8 cellular contexts compared by ENCODE assay signal in genomic region chrX:119574394-119575266, GRCh38. TPM values are rescaled to one million over a fixed set of nuclear protein-coding genes. Genes with fewer than 3 reads are reported as not detected.
DNase-seq lines count a peak whose midpoint lies in the region; ATAC-seq and TF ChIP-seq lines count a peak whose summit lies in the region.

Gene UBE2A, plus strand, starts transcription at chrX:119574563. Its CDS starts 149 bp downstream, at chrX:119574712.

- TF ChIP-seq CTCF in adrenal gland (IDR thresholded peaks at IDR 0.05) = peak in 4 of 6 experiments; percentile 22 to 42 (median 28)
- peak in 7 of 9 donors; percentile 39 to 62 (median 48) for TF ChIP-seq CTCF in heart right ventricle (IDR thresholded peaks at IDR 0.05)
- TF ChIP-seq CTCF in upper lobe of left lung (IDR thresholded peaks at IDR 0.05) = peak; percentile 11 to 54 (median 30)

- peak within 1 kb of the TSS; percentile 69 to 94 (median 90) for H3K27ac ChIP-seq in adrenal gland
- H3K27ac ChIP-seq in heart right ventricle = peak within 1 kb of the TSS; percentile 85 to 98 (median 93)
- peak within 1 kb of the TSS; percentile 91 to 97 (median 94) for H3K27ac ChIP-seq in upper lobe of left lung

- H3K4me1 ChIP-seq in adrenal gland (replicated peaks in 1 of 2) = peaks cover 0 to 10% of the 10 kb centered on the region in 2 donors
- H3K4me1 ChIP-seq in heart right ventricle = peaks cover 0 to 30% (median 17%) of the 10 kb centered on the region in 9 donors
- H3K4me1 ChIP-seq in upper lobe of left lung = peaks cover 5 to 14% (median 7%) of the 10 kb centered on the region in 4 donors

- ATAC-seq in HG02884 (IDR thresholded peaks at IDR 0.05; ENCODE audit: unreplicated experiment) = peak; percentile 70
- peak; percentile 94 to 98 (median 96) for ATAC-seq in heart right ventricle
- peak; percentile 98 to 99 for ATAC-seq in upper lobe of left lung (ENCODE audit: low FRiP score in 2 of 2)

- intact Hi-C loops in adrenal gland (cut with DNase I) = no loop called here
- intact Hi-C loops in heart right ventricle (cut with DNase I) = loop anchor here in 2 of 10 donors (1.0 to 10.0 kb wide), 2 partner anchors 9 to 60 kb away; partner anchors contain the start of gene STEEP1 (in 1 of the 2)
- intact Hi-C loops in posterior vena cava (cut with DNase I) = no loop called here

- H3K27me3 ChIP-seq in adrenal gland (no peaks in the 10 kb centered on the region), heart right ventricle (no peaks in the 10 kb centered on the region), upper lobe of left lung (no peaks in the 10 kb centered on the region)

- DNase-seq in NCI-H146 treated with DMSO at 0.1 percent for 48 hours (lab: John Stamatoyannopoulos, UW; ENCODE audit: unreplicated experiment) = peak; percentile 45
- peak; percentile 76 to 91 (median 82) for DNase-seq in T-helper 1 cell
- DNase-seq in adrenal gland = peak; percentile 89 to 94 (median 92)
- peak; percentile 90 to 93 for DNase-seq in heart right ventricle
- peak; percentile 96 for DNase-seq in posterior vena cava (ENCODE audit: low spot score)
- DNase-seq in upper lobe of left lung = peak; percentile 92 to 96

- H3K4me3 ChIP-seq in adrenal gland = peak within 1 kb of the TSS in 3 of 4 donors; percentile 14 to 51 (median 51)
- H3K4me3 ChIP-seq in heart right ventricle = peak within 1 kb of the TSS; percentile 49 to 82 (median 74)
- peak within 1 kb of the TSS; percentile 57 to 75 (median 64) for H3K4me3 ChIP-seq in upper lobe of left lung

- TF ChIP-seq EP300 in upper lobe of left lung (IDR thresholded peaks at IDR 0.05) = peak in 1 of 4 donors; percentile 7

- H3K36me3 ChIP-seq in adrenal gland (replicated peaks in 1 of 2) (no peaks in the 10 kb centered on the region), heart right ventricle (peaks cover 0 to 15% (median 0%) of the 10 kb centered on the region in 9 donors), upper lobe of left lung (no peaks in the 10 kb centered on the region)

- WGBS in adrenal gland, 4 donors = 1 to 59% (median 28%) methylated on average over 46 to 80 of the region's 86 CpGs; no CpG with 5 or more reads in 1 of the 4 donors
- 1% methylated on average over 54 to 85 of the region's 86 CpGs for WGBS in heart right ventricle, 2 donors
- WGBS in upper lobe of left lung, 2 donors = 33% methylated on average over 80 of the region's 86 CpGs; no CpG with 5 or more reads in 1 of the 2 donors

- no peaks in the 10 kb centered on the region for H3K9me3 ChIP-seq in adrenal gland (replicated peaks in 1 of 3)
- no peaks in the 10 kb centered on the region for H3K9me3 ChIP-seq in heart right ventricle
- H3K9me3 ChIP-seq in upper lobe of left lung = no peaks in the 10 kb centered on the region

- TF ChIP-seq POLR2A in GM15510 (IDR thresholded peaks at IDR 0.05; ENCODE audit: borderline replicate concordance, extremely low read depth, insufficient read length) = peak; percentile 90
- peak; percentile 77 to 85 for TF ChIP-seq POLR2A in adrenal gland (IDR thresholded peaks at IDR 0.05)
- TF ChIP-seq POLR2A in upper lobe of left lung (IDR thresholded peaks at IDR 0.05) = peak; percentile 41 to 90 (median 82)

RNA-seq across cellular contexts. Expression of gene UBE2A, which starts in this region (rescaled TPM):
- 10 to 100 TPM; 18.3 to 43.1 (median 32.4) TPM for total RNA-seq in adrenal gland
- polyA plus RNA-seq in adrenal gland = 10 to 100 TPM; 31.2 to 88.4 (median 33.2) TPM
- 10 to 100 TPM; 64.6 to 77.7 (median 67.8) TPM for total RNA-seq in heart right ventricle
- polyA plus RNA-seq in heart right ventricle = 10 to 100 TPM; 51.7 to 64.3 TPM
- 10 to 100 TPM; 46.6 to 56.7 TPM for total RNA-seq in posterior vena cava
- 10 to 100 TPM; 15.0 to 48.6 (median 40.8) TPM for total RNA-seq in upper lobe of left lung

Comparison
In these comparisons a context has a peak if more than half of its experiments do, and no peak if none do; other contexts are left out.
1. Peak in every context shown above with its lines: DNase-seq, ATAC-seq, H3K4me3 ChIP-seq and H3K27ac ChIP-seq.
2. DNase-seq: peak in every context shown above with its lines; median percentile 96 in posterior vena cava; 94 in upper lobe of left lung; 92 in adrenal gland; 92 in heart right ventricle; 82 in T-helper 1 cell; 45 in NCI-H146 treated with DMSO at 0.1 percent for 48 hours.